ENCODE assay signal across 13 cellular contexts in the genomic region with DNA sequence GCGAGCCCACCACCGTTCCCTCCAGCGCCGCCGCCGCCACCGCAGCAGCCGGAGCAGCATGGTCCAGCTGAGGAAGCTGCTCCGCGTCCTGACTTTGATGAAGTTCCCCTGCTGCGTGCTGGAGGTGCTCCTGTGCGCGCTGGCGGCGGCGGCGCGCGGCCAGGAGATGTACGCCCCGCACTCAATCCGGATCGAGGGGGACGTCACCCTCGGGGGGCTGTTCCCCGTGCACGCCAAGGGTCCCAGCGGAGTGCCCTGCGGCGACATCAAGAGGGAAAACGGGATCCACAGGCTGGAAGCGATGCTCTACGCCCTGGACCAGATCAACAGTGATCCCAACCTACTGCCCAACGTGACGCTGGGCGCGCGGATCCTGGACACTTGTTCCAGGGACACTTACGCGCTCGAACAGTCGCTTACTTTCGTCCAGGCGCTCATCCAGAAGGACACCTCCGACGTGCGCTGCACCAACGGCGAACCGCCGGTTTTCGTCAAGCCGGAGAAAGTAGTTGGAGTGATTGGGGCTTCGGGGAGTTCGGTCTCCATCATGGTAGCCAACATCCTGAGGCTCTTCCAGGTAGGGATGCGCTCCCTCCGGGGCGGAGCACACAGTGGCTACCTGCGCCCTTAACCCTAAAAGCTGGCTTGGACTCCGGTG. TPM values are rescaled to one million over a fixed set of nuclear protein-coding genes. Genes with fewer than 3 reads are reported as not detected.
DNase-seq lines count a peak whose midpoint lies in the region; ATAC-seq and TF ChIP-seq lines count a peak whose summit lies in the region.
"Had no signal": no experiment of that assay in that cellular context is flagged by ENCODE, and none has a peak within 500 bp of the region (broad histone marks: within the 10 kb centered on the region; RNA-seq: fewer than 3 reads in every experiment).

No MANE protein-coding gene starts in this region.

- no peak for TF ChIP-seq CTCF in colonic mucosa (IDR thresholded peaks at IDR 0.05)

- H3K4me1 ChIP-seq in colonic mucosa (no peaks in the 10 kb centered on the region), mesodermal cell (ENCODE audit: control insufficient read depth, insufficient read depth, low read length, poor library complexity, severe bottlenecking) (peaks cover 9% of the 10 kb centered on the region), thymus (ENCODE audit: control insufficient read depth, insufficient read depth, low read length) (no peaks in the 10 kb centered on the region)

- H3K27ac ChIP-seq in colonic mucosa (no peak overlapping the region), mesodermal cell (ENCODE audit: low read depth, low read length, severe bottlenecking) (no peak overlapping the region), thymus (ENCODE audit: low read depth) (no peak overlapping the region)
- H3K27ac ChIP-seq: transverse colon had no signal

- DNase-seq in NCI-H345 (lab: John Stamatoyannopoulos, UW) (peak; percentile 3), NCI-H345 treated with DMSO at 0.1 percent for 48 hours (lab: John Stamatoyannopoulos, UW; ENCODE audit: unreplicated experiment) (no peak), colonic mucosa (no peak), NCI-H446 (lab: John Stamatoyannopoulos, UW) (no peak), C1 segment of cervical spinal cord (lab: John Stamatoyannopoulos, UW) (no peak)
- DNase-seq: activated effector memory CD4-positive, alpha-beta T cell treated with Interleukin-2 at 50 U/mL for 16 hours; DMS 273 treated with DMSO at 0.1 percent for 48 hours; IMR-90; transverse colon had no signal

- H3K4me3 ChIP-seq in colonic mucosa (peak overlapping the region; percentile 19), mesodermal cell (ENCODE audit: extremely low read depth, insufficient read depth, low read length, poor library complexity, severe bottlenecking) (peak overlapping the region; percentile 34), thymus (ENCODE audit: low read length) (peak overlapping the region; percentile 14)

- H3K9me3 ChIP-seq in colonic mucosa: no peaks in the 10 kb centered on the region
- no peaks in the 10 kb centered on the region for H3K9me3 ChIP-seq in mesodermal cell (ENCODE audit: control insufficient read depth, low read length)
- no peaks in the 10 kb centered on the region for H3K9me3 ChIP-seq in thymus (ENCODE audit: control insufficient read depth)
- H3K9me3 ChIP-seq: transverse colon had no signal

- ATAC-seq in GM18868 (IDR thresholded peaks at IDR 0.05; ENCODE audit: unreplicated experiment): no peak
- ATAC-seq: activated CD4-positive, CD25-positive, alpha-beta regulatory T cell treated with anti-CD3 and anti-CD28 coated beads, Interleukin-2, amount 50 U/mL, for 24 hours had no signal

- intact Hi-C loops in colonic mucosa (cut with DNase I): no loop called here

- H3K9ac ChIP-seq in colonic mucosa (ENCODE audit: low read depth in 2 of 2, low read length in 2 of 2): no peak overlapping the region

- 0 to 1% methylated on average over 32 to 53 of the region's 60 CpGs for WGBS in mesodermal cell (ENCODE audit: insufficient coverage in 2 of 2), 2 experiments
- 5% methylated on average over 60 of the region's 60 CpGs for WGBS in thymus

- H3K27me3 ChIP-seq in colonic mucosa (peaks cover 21% of the 10 kb centered on the region), thymus (ENCODE audit: control insufficient read depth, insufficient read depth) (peaks cover 20% of the 10 kb centered on the region)

- H3K36me3 ChIP-seq in colonic mucosa (no peaks in the 10 kb centered on the region), mesodermal cell (ENCODE audit: control insufficient read depth, insufficient read depth, low read length) (no peaks in the 10 kb centered on the region), thymus (ENCODE audit: control insufficient read depth, insufficient read depth) (no peaks in the 10 kb centered on the region)
- H3K36me3 ChIP-seq: transverse colon had no signal

RNA-seq across cellular contexts. Expression of gene GRM7, which starts 0.5 kb away (rescaled TPM):
- under 1 TPM; 0.15 to 0.66 TPM for total RNA-seq in colonic mucosa
- polyA plus RNA-seq in mesodermal cell (2013, experiment 1 of 2): 0.29 TPM
- 0.56 TPM for polyA plus RNA-seq in mesodermal cell (2013, experiment 2 of 2)
- 0.14 TPM for polyA plus RNA-seq in thymus
- total RNA-seq: IMR-90 had no signal
- polyA plus RNA-seq: IMR-90 had no signal
